Comparison of ENCODE assay signal across 10 cellular contexts in genomic region chr16:87541004-87541881, GRCh38.
A peak's percentile ranks its signal among the peaks of the same experiment; 100 is the strongest.
DNase-seq lines count a peak whose midpoint lies in the region; ATAC-seq lines count a peak whose summit lies in the region.
"Had no signal": no experiment of that assay in that cellular context is flagged by ENCODE, and none has a peak within 500 bp of the region (broad histone marks: within the 10 kb centered on the region; RNA-seq: fewer than 3 reads in every experiment).

No MANE protein-coding gene starts in this region.

- no peaks in the 10 kb centered on the region for H3K36me3 ChIP-seq in neuron (ENCODE audit: insufficient read depth, low read length)

- peaks cover 19% of the 10 kb centered on the region for H3K4me1 ChIP-seq in neuron (ENCODE audit: insufficient read depth, low read length)

- DNase-seq in Ammon's horn (ENCODE audit: low spot score): peak; percentile 47
- DNase-seq in NCI-H2171 (lab: John Stamatoyannopoulos, UW): peak; percentile 37
- DNase-seq in fibroblast of gingiva (ENCODE audit: low read depth): peak; percentile 45
- no peak for DNase-seq in activated CD4-positive, CD25-positive, alpha-beta regulatory T cell (lab: John Stamatoyannopoulos, UW)
- DNase-seq: activated effector memory CD4-positive, alpha-beta T cell treated with Interleukin-2 at 50 U/mL for 16 hours; SHP77 treated with DMSO at 0.1 percent for 48 hours had no signal

- no peaks in the 10 kb centered on the region for H3K27me3 ChIP-seq in neuron (ENCODE audit: insufficient read depth, low read length)

- H2AFZ ChIP-seq in neuron (ENCODE audit: low read depth, low read length): peak overlapping the region; percentile 6

- no peak overlapping the region for H3K4me3 ChIP-seq in neuron (ENCODE audit: low read length)

- no peak for ATAC-seq in HG02884 (IDR thresholded peaks at IDR 0.05; ENCODE audit: unreplicated experiment)
- ATAC-seq in HG03571 (IDR thresholded peaks at IDR 0.05; ENCODE audit: unreplicated experiment): no peak
- ATAC-seq in HG02623 (IDR thresholded peaks at IDR 0.05; ENCODE audit: unreplicated experiment): no peak

- H3K9me3 ChIP-seq in neuron (ENCODE audit: low read length): no peaks in the 10 kb centered on the region

Comparison
In these comparisons a context has a peak if more than half of its experiments do, and no peak if none do; other contexts are left out.
1. DNase-seq: peak in Ammon's horn (single experiment), NCI-H2171 (single experiment) and fibroblast of gingiva (single experiment); none in activated CD4-positive, CD25-positive, alpha-beta regulatory T cell (0 of 4).